ENCODE assay signal across 8 cellular contexts in the genomic region with DNA sequence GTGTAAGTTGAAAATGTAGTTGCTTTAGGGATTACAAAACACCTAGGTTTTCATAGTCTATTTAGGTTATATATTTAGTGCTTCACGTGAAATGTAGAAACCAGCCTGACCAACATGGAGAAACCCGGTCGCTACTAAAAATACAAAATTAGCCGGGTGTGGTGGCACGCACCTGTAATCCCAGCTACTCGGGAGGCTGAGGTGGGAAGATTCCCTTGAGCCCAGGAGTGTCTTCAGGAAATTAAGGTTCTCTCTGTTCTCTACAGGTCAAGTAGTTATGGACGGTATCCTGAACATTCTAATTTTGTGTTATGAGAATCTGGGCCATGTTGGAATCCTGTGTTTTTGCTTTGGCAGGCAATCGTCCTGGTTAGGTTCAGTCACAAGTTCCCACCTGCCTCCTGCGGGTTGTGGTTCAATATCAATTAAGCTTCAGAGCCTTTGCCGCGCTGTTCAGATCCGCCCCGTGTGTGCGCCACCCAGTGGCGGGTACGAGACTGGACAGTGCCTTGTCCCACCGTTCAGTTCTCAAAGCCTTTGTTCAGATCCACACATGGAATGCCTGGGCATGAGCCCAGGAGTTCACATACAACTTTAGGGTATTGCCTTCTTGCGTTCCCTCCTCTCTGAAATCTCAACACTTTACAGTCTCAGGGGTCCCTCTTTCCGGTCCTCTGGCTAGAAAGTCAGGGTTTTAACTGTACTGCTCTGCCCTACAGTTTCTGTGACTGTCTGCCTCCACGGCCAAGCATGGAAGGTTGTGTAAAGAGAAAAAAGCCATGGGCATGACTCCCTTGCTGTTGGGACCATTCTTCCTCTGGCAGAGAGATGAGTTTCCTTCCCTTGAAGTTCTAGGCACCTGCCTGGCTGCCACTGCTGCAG. TPM values are rescaled to one million over a fixed set of nuclear protein-coding genes. Genes with fewer than 3 reads are reported as not detected.
DNase-seq lines count a peak whose midpoint lies in the region; TF ChIP-seq lines count a peak whose summit lies in the region.

No MANE protein-coding gene starts in this region.

- TF ChIP-seq CTCF in LNCAP (IDR thresholded peaks at IDR 0.05) (peak; percentile 94), RWPE1 (conservative IDR thresholded peaks at IDR 0.05; ENCODE audit: low read depth) (peak; percentile 96)

- peak; percentile 84 for DNase-seq in AG08395 (ENCODE audit: low spot score)
- DNase-seq in GM19238 (ENCODE audit: insufficient read length, low spot score) = peak; percentile 49
- peak; percentile 53 for DNase-seq in RWPE1 (ENCODE audit: low spot score)
- DNase-seq in activated T-helper 9 cell treated with anti-CD3 and anti-CD28 coated beads, Interleukin-2, amount 50 U/mL, for 16 hours (ENCODE audit: low read depth) = peak; percentile 51
- DNase-seq in foreskin melanocyte = peak; percentile 48
- peak; percentile 30 for DNase-seq in occipital lobe (lab: John Stamatoyannopoulos, UW)
- peak; percentile 73 for DNase-seq in superior temporal gyrus (ENCODE audit: extremely low spot score)

- no peak overlapping the region for H3K27ac ChIP-seq in RWPE1

- POLR2A ChIA-PET in RWPE1 (lab: Yijun Ruan, JAX; ENCODE audit: low non-redundant PET) = no interaction called here

- CTCF ChIA-PET in RWPE1 (lab: Yijun Ruan, JAX) = interaction anchor here (0.6 to 2.1 kb wide), 7 partner anchors 8 to 329 kb away, joined by 3 to 13 read pairs (median 4); a partner anchor contains a TSS

RNA-seq across cellular contexts. Expression of a gene that starts 41.7 kb away (rescaled TPM):
- total RNA-seq in occipital lobe = 14.0 TPM

Comparison
In these comparisons a context has a peak if more than half of its experiments do, and no peak if none do; other contexts are left out.
1. DNase-seq: peak in every context shown above with its lines; median percentile 84 in AG08395; 73 in superior temporal gyrus; 53 in RWPE1; 51 in activated T-helper 9 cell treated with anti-CD3 and anti-CD28 coated beads, Interleukin-2, amount 50 U/mL, for 16 hours; 49 in GM19238; 48 in foreskin melanocyte; 30 in occipital lobe.